1 cellular context compared by ENCODE assay signal in genomic region chr1:166827426-166827825, GRCh38.
TF ChIP-seq lines count a peak whose summit lies in the region.

No MANE protein-coding gene starts in this region.

TF ChIP-seq in K562, 482 proteins besides CTCF, POLR2A, EP300 and RAD21:
- TF ChIP-seq ZNF507 (tag; conservative IDR thresholded peaks at IDR 0.05) (0 out of 2 replicates have a peak, but pooled peaks have one; percentile 33), MAFK (IDR thresholded peaks at IDR 0.05; ENCODE audit: low read length) (no peak)
